ENCODE assay signal across 31 cellular contexts in the genomic region with DNA sequence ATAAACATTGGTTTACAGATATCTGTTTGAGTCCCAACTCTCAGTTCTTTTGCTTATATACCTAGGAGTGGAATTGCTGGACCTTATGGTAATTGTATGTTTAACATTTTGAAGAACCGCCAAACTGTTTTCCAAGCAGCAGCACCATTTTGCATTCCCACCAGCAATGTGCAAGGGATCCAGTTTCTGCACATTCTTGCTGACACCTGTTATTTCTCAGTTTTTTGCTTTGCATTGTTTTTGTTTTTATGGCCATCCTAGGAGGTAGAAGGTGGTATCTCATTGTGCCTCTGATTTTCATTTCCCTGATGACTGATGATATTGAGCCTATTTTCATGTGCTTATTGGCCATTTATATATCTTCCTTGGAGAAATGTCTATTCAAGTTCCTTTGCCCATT.
"Had no signal": no experiment of that assay in that cellular context is flagged by ENCODE, and none has a peak within 500 bp of the region (broad histone marks: within the 10 kb centered on the region; RNA-seq: fewer than 3 reads in every experiment).

No MANE protein-coding gene starts in this region.

- H3K27ac ChIP-seq: Peyer's patch, WERI-Rb-1 had no signal

- ATAC-seq: activated CD8-positive, alpha-beta memory T cell treated with anti-CD3 and anti-CD28 coated beads, Interleukin-2, amount 10 ng/mL, durations not matched to agents 7 days and 5 days; activated naive CD8-positive, alpha-beta T cell treated with anti-CD3 and anti-CD28 coated beads, Interleukin-2, amount 50 U/mL, for 24 hours; PC-3 had no signal

- H3K27me3 ChIP-seq: MG63, Peyer's patch had no signal

- H3K36me3 ChIP-seq: MG63, Peyer's patch, WERI-Rb-1 had no signal

- H3K4me3 ChIP-seq: MG63, Peyer's patch had no signal

- DNase-seq: activated CD4-positive, alpha-beta memory T cell treated with anti-CD3 and anti-CD28 coated beads, Interleukin-2, amount 10 ng/mL, durations not matched to agents 7 days and 5 days; activated CD4-positive, alpha-beta T cell treated with anti-CD3 and anti-CD28 coated beads for 1 hour; activated CD4-positive, alpha-beta T cell treated with anti-CD3 and anti-CD28 coated beads for 48 hours; activated CD4-positive, CD25-positive, alpha-beta regulatory T cell; activated CD8-positive, alpha-beta memory T cell treated with anti-CD3 and anti-CD28 coated beads for 24 hours; activated CD8-positive, alpha-beta memory T cell treated with anti-CD3 and anti-CD28 coated beads, Interleukin-2, amount 10 ng/mL, durations not matched to agents 7 days and 5 days; activated CD8-positive, alpha-beta memory T cell treated with anti-CD3 and anti-CD28 coated beads, Interleukin-2, amount 50 U/mL, for 48 hours; activated effector memory CD4-positive, alpha-beta T cell treated with Interleukin-2 at 50 U/mL for 16 hours; activated naive CD4-positive, alpha-beta T cell treated with anti-CD3 and anti-CD28 coated beads, Interleukin-2, amount 10 ng/mL, durations not matched to agents 7 days and 5 days; activated naive CD8-positive, alpha-beta T cell treated with anti-CD3 and anti-CD28 coated beads, Interleukin-2, amount 50 U/mL, for 24 hours; activated T-cell treated with anti-CD3 and anti-CD28 coated beads, Interleukin-2, amount 50 U/mL, for 48 hours; anterior cingulate cortex; central memory CD4-positive, alpha-beta T cell; Karpas-422; MG63; NCI-H1048; NCI-H1105 treated with DMSO at 0.1 percent for 48 hours; NCI-H1436; NCI-H1694; NCI-H1930; NCI-H2081 treated with DMSO at 0.1 percent for 48 hours; NCI-H345; NCI-H524 treated with DMSO at 0.1 percent for 48 hours; NCI-H748 treated with DMSO at 0.1 percent for 48 hours; NK-92 treated with Interleukin-12 subunit alpha and Interleukin-12 subunit beta, amount 100 ng/mL, for 24 hours; PC-3; RPMI8226; SHP77 treated with DMSO at 0.1 percent for 48 hours; T1000; WERI-Rb-1 had no signal

- H3K9me3 ChIP-seq: MG63, Peyer's patch had no signal
